22 cellular contexts compared by ENCODE assay signal in the genomic region with DNA sequence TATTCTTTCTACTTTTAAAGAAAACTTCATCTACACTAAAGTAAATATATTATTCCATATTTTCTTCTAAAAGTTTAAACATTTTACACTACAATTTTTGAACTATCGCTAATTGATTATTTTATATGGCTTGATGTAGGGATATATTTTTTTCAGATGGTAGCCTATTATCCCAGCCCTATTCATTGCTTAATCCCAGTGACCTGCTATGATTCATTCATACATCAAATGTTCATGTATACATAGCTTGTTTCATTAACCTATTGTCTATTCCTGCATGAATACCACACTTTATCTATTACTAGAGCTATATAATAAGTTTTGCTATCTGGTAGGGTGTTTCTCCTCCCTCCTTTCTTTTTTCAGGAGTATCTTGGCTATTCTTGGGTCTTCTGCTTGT. TPM values are rescaled to one million over a fixed set of nuclear protein-coding genes. Genes with fewer than 3 reads are reported as not detected.
"Had no signal": no experiment of that assay in that cellular context is flagged by ENCODE, and none has a peak within 500 bp of the region (broad histone marks: within the 10 kb centered on the region; RNA-seq: fewer than 3 reads in every experiment).

No MANE protein-coding gene starts in this region.

- H3K9me3 Mint-ChIP-seq: immature natural killer cell; stimulated activated naive CD8-positive, alpha-beta T cell treated with anti-CD3 and anti-CD28 coated beads, Interleukin-15, Interleukin-2, amounts not matched to agents 100 ng/mL and 50 ng/mL, for 24 hours had no signal

- H3K27ac Mint-ChIP-seq: immature natural killer cell; naive thymus-derived CD4-positive, alpha-beta T cell; stimulated activated memory B cell treated with anti-CD40 and anti-IgM and Interleukin-4, amounts not matched to agents 10 μg/mL and 1 μg/mL and 100 μg/mL, for 72 hours; stimulated activated naive CD8-positive, alpha-beta T cell treated with anti-CD3 and anti-CD28 coated beads, Interleukin-15, Interleukin-2, amounts not matched to agents 100 ng/mL and 50 ng/mL, for 24 hours had no signal

- ATAC-seq: foreskin keratinocyte; left lung; naive thymus-derived CD4-positive, alpha-beta T cell; psoas muscle; right lobe of liver; stimulated activated memory B cell treated with anti-CD40 and anti-IgM and Interleukin-4, amounts not matched to agents 10 μg/mL and 1 μg/mL and 100 μg/mL, for 72 hours had no signal

- H3K4me3 Mint-ChIP-seq: immature natural killer cell; naive thymus-derived CD4-positive, alpha-beta T cell; stimulated activated memory B cell treated with anti-CD40 and anti-IgM and Interleukin-4, amounts not matched to agents 10 μg/mL and 1 μg/mL and 100 μg/mL, for 72 hours; stimulated activated naive CD8-positive, alpha-beta T cell treated with anti-CD3 and anti-CD28 coated beads, Interleukin-15, Interleukin-2, amounts not matched to agents 100 ng/mL and 50 ng/mL, for 24 hours had no signal

- H3K4me1 Mint-ChIP-seq: stimulated activated memory B cell treated with anti-CD40 and anti-IgM and Interleukin-4, amounts not matched to agents 10 μg/mL and 1 μg/mL and 100 μg/mL, for 72 hours had no signal

- H3K4me3 ChIP-seq: dorsolateral prefrontal cortex, esophagus muscularis mucosa, left lung, psoas muscle, right lobe of liver, tibial artery, upper lobe of left lung, uterus had no signal

- DNase-seq: cortex of kidney; dorsolateral prefrontal cortex; effector CD8-positive, alpha-beta T cell; foreskin keratinocyte; immature natural killer cell; left lung; naive thymus-derived CD4-positive, alpha-beta T cell; psoas muscle; retina; right lobe of liver; stimulated activated CD4-positive, alpha-beta T cell treated with anti-CD3 and anti-CD28 coated beads, Interleukin-4, amount 100 ng/mL, for 1 hour; tibial artery; upper lobe of left lung; uterus had no signal

- H3K27ac ChIP-seq: dorsolateral prefrontal cortex, epithelial cell of prostate, esophagus muscularis mucosa, foreskin keratinocyte, neutrophil, psoas muscle, right lobe of liver, tibial artery, uterus had no signal

- H3K36me3 Mint-ChIP-seq: immature natural killer cell; naive thymus-derived CD4-positive, alpha-beta T cell; stimulated activated memory B cell treated with anti-CD40 and anti-IgM and Interleukin-4, amounts not matched to agents 10 μg/mL and 1 μg/mL and 100 μg/mL, for 72 hours had no signal

RNA-seq across cellular contexts. Expression of a gene that starts 16.4 kb away (rescaled TPM):
- total RNA-seq: esophagus muscularis mucosa; foreskin keratinocyte; left lung; mesenteric fat pad; mononuclear cell; naive thymus-derived CD4-positive, alpha-beta T cell; psoas muscle; temporal lobe; upper lobe of left lung; uterus had no signal

RNA-seq across cellular contexts. Expression of a gene that starts 33.2 kb away (rescaled TPM):
- total RNA-seq: foreskin keratinocyte; left lung; naive thymus-derived CD4-positive, alpha-beta T cell; uterus had no signal
